In genomic region chr3:109877616-109878015, GRCh38 we compare ENCODE assay signal across 8 cellular contexts.
A peak's percentile ranks its signal among the peaks of the same experiment; 100 is the strongest.
DNase-seq lines count a peak whose midpoint lies in the region; FAIRE-seq and TF ChIP-seq lines count a peak whose summit lies in the region.
"Not testable (repeated sequence)": the region's sequence is repeated elsewhere in the genome, so short reads cannot be mapped to it uniquely, and the experiment has no call there.

No MANE protein-coding gene starts in this region.

- not testable (repeated sequence) for H3K79me2 ChIP-seq in astrocyte (ENCODE audit: insufficient read depth, low read length)

- not testable (repeated sequence) for H3K9me3 ChIP-seq in astrocyte (ENCODE audit: insufficient read depth, low read depth, low read length)

- not testable (repeated sequence) for H2AFZ ChIP-seq in astrocyte (ENCODE audit: low read depth, low read length)

- not testable (repeated sequence) for H3K27ac Mint-ChIP-seq in HFFc6; astrocyte (ENCODE audit: unreplicated experiment)

- DNase-seq in EH (ENCODE audit: low read depth) (peak; percentile 55), GM04503 (ENCODE audit: low read depth) (peak; percentile 10), HFFc6 (peak; percentile 72), M059J (ENCODE audit: low read depth) (peak; percentile 52), astrocyte (ENCODE audit: low read depth) (peak; percentile 47), astrocyte of the spinal cord (ENCODE audit: low read depth, low spot score) (peak; percentile 2), fibroblast of villous mesenchyme (ENCODE audit: low read depth) (peak; percentile 25), non-pigmented ciliary epithelial cell (ENCODE audit: low read depth) (peak; percentile 14)

- H3K36me3 ChIP-seq in astrocyte (ENCODE audit: insufficient read depth, low read length): not testable (repeated sequence)

- H3K27me3 Mint-ChIP-seq in HFFc6 (ENCODE audit: insufficient read depth); astrocyte (ENCODE audit: low read depth, unreplicated experiment): not testable (repeated sequence)

- H3K4me3 Mint-ChIP-seq in HFFc6; astrocyte (ENCODE audit: unreplicated experiment): not testable (repeated sequence)

- not testable (repeated sequence) for H3K27ac ChIP-seq in astrocyte (ENCODE audit: low read depth, low read length)

- peaks cover 10% of the 10 kb centered on the region; the same call in 1 of the 2 replicates for H3K36me3 Mint-ChIP-seq in HFFc6 (ENCODE audit: low read depth)
- not testable (repeated sequence) for H3K36me3 Mint-ChIP-seq in astrocyte (ENCODE audit: low read depth, unreplicated experiment)

- not testable (repeated sequence) for FAIRE-seq in astrocyte (lab: Jason Lieb, UNC)

- not testable (repeated sequence) for H4K20me1 ChIP-seq in astrocyte (ENCODE audit: insufficient read depth, low read length)

- H3K9me3 Mint-ChIP-seq in HFFc6: peaks cover 15% of the 10 kb centered on the region
- not testable (repeated sequence) for H3K9me3 Mint-ChIP-seq in astrocyte (ENCODE audit: unreplicated experiment)

- H3K4me3 ChIP-seq in astrocyte (ENCODE audit: insufficient read depth, low read depth, low read length); astrocyte of the spinal cord (ENCODE audit: low read depth, low read length); fibroblast of villous mesenchyme (ENCODE audit: low read depth, low read length): not testable (repeated sequence)

- H3K4me1 Mint-ChIP-seq in HFFc6 (ENCODE audit: low read depth): peaks cover 25% of the 10 kb centered on the region
- not testable (repeated sequence) for H3K4me1 Mint-ChIP-seq in astrocyte (ENCODE audit: low read depth, unreplicated experiment)

- not testable (repeated sequence) for TF ChIP-seq CTCF in HFFc6 (IDR thresholded peaks at IDR 0.05); astrocyte (IDR thresholded peaks at IDR 0.05; ENCODE audit: insufficient read depth, low read depth, low read length); astrocyte of the spinal cord (IDR thresholded peaks at IDR 0.05; ENCODE audit: low read depth, low read length); fibroblast of villous mesenchyme (IDR thresholded peaks at IDR 0.05; ENCODE audit: insufficient read depth, low read depth, low read length)

- not testable (repeated sequence) for H3K27me3 ChIP-seq in astrocyte (ENCODE audit: insufficient read depth, low read length)

- not testable (repeated sequence) for H3K9ac ChIP-seq in astrocyte (ENCODE audit: low read length)

- in situ Hi-C loops in astrocyte of the spinal cord (cut with HindIII; ENCODE audit: low sequenced_read_pairs): not testable (repeated sequence)

- not testable (repeated sequence) for H3K4me1 ChIP-seq in astrocyte (ENCODE audit: insufficient read depth, low read length)

- not testable (repeated sequence) for H3K4me2 ChIP-seq in astrocyte (ENCODE audit: low read length)

Comparison
In these comparisons a context has a peak if more than half of its experiments do, and no peak if none do; other contexts are left out.
1. DNase-seq: peak in every context shown above with its lines; median percentile 72 in HFFc6; 55 in EH; 52 in M059J; 47 in astrocyte; 25 in fibroblast of villous mesenchyme; 14 in non-pigmented ciliary epithelial cell; 10 in GM04503; 2 in astrocyte of the spinal cord.